Comparison of ENCODE assay signal across 10 cellular contexts in genomic region chr7:378551-379455, GRCh38.
DNase-seq lines count a peak whose midpoint lies in the region; ATAC-seq, FAIRE-seq and TF ChIP-seq lines count a peak whose summit lies in the region.
"Had no signal": no experiment of that assay in that cellular context is flagged by ENCODE, and none has a peak within 500 bp of the region (broad histone marks: within the 10 kb centered on the region; RNA-seq: fewer than 3 reads in every experiment).

No MANE protein-coding gene starts in this region.

- no TSS peak for BruUV-seq in PC-3 (replicated peaks; lab: Mats Ljungman, UMichigan)

- H4K20me1 ChIP-seq in PC-3 (ENCODE audit: low read length) = no peaks in the 10 kb centered on the region

- peak overlapping the region; percentile 56 for H3K4me2 ChIP-seq in PC-3 (ENCODE audit: low read length)

- no peaks in the 10 kb centered on the region for H3K36me3 ChIP-seq in BJ (ENCODE audit: control insufficient read depth, insufficient read depth, low read length)
- no peaks in the 10 kb centered on the region for H3K36me3 ChIP-seq in PC-3 (ENCODE audit: low read depth, low read length)
- no peaks in the 10 kb centered on the region for H3K36me3 ChIP-seq in heart right ventricle
- H3K36me3 ChIP-seq in pancreas = no peaks in the 10 kb centered on the region

- H3K27me3 ChIP-seq in BJ (ENCODE audit: control insufficient read depth, insufficient read depth, low read length) (peaks cover 4% of the 10 kb centered on the region), PC-3 (ENCODE audit: low read length) (no peaks in the 10 kb centered on the region), heart right ventricle (peaks cover 0 to 57% (median 41%) of the 10 kb centered on the region in 7 donors), pancreas (no peaks in the 10 kb centered on the region)

- H3K4me1 ChIP-seq in PC-3 (ENCODE audit: insufficient read depth, low read length) = no peaks in the 10 kb centered on the region
- H3K4me1 ChIP-seq in heart right ventricle = peaks cover 0 to 24% (median 13%) of the 10 kb centered on the region in 9 donors
- peaks cover 0 to 5% (median 0%) of the 10 kb centered on the region in 3 donors for H3K4me1 ChIP-seq in pancreas

- H3K9ac ChIP-seq in PC-3 (ENCODE audit: low read length) = no peak overlapping the region

- TF ChIP-seq CTCF in BJ (IDR thresholded peaks at IDR 0.05; ENCODE audit: insufficient read depth, low read depth, low read length) (no peak), PC-3 (conservative IDR thresholded peaks at IDR 0.05; ENCODE audit: low read depth, low read length) (no peak), heart right ventricle (IDR thresholded peaks at IDR 0.05) (no peak), pancreas (IDR thresholded peaks at IDR 0.05) (no peak)

- 77% methylated on average over 44 of the region's 44 CpGs for WGBS in heart right ventricle, 2 donors
- WGBS in pancreas, 2 donors = 86 to 87% methylated on average over 39 to 44 of the region's 44 CpGs

- ATAC-seq in PC-3 (peak; percentile 82), heart right ventricle (peak in 6 of 8 donors; percentile 6 to 31 (median 20)), pancreas (peak in 3 of 4 donors; percentile 29 to 48 (median 36)), GM21360 (IDR thresholded peaks at IDR 0.05; ENCODE audit: unreplicated experiment) (no peak)
- ATAC-seq: effector memory CD8-positive, alpha-beta T cell had no signal

- H3K9me3 ChIP-seq in PC-3 (ENCODE audit: low read length) = peaks cover 2% of the 10 kb centered on the region; the same call in 1 of the 2 replicates
- H3K9me3 ChIP-seq in heart right ventricle = peaks cover 0 to 17% (median 0%) of the 10 kb centered on the region in 11 donors
- H3K9me3 ChIP-seq in pancreas = no peaks in the 10 kb centered on the region

- H3K79me2 ChIP-seq in PC-3 (ENCODE audit: low read length) = no peaks in the 10 kb centered on the region

- peak overlapping the region; percentile 53 for H2AFZ ChIP-seq in PC-3 (ENCODE audit: low read length)

- H3F3A ChIP-seq in PC-3 (ENCODE audit: low read length, unreplicated experiment) = no peaks in the 10 kb centered on the region

- H3K9me2 ChIP-seq in PC-3 (replicated peaks; ENCODE audit: low read length) = no peaks in the 10 kb centered on the region

- DNase-seq in BJ (ENCODE audit: low read depth) (no peak), PC-3 (no peak), heart right ventricle (no peak), pancreas (peak in 5 of 6 donors; percentile 13 to 78 (median 46)), medulla oblongata (ENCODE audit: extremely low spot score) (no peak), GF-D8 (lab: John Stamatoyannopoulos, UW) (no peak), HUDEP-2 (lab: John Stamatoyannopoulos, UW; ENCODE audit: unreplicated experiment in 76 of 76) (no peak)
- DNase-seq: effector memory CD8-positive, alpha-beta T cell; NCI-H2107 had no signal

- H3K27ac ChIP-seq in PC-3 (ENCODE audit: low read length) (no peak overlapping the region), heart right ventricle (no peak overlapping the region), pancreas (no peak overlapping the region)

- POLR2A ChIA-PET in BJ (lab: Charles Lee) (no interaction called here), PC-3 (lab: Charles Lee; ENCODE audit: unreplicated experiment) (interaction anchor here (0.6 kb wide), 1 partner anchor 820 kb away, joined by 3 read pairs; no protein-coding TSS in a partner anchor)

- FAIRE-seq in pancreas (lab: Jason Lieb, UNC) = no peak

- H3K4me3 ChIP-seq in BJ (ENCODE audit: low read depth, low read length) (peak overlapping the region; percentile 16; the same call in 1 of the 2 replicates), PC-3 (ENCODE audit: low read length) (no peak overlapping the region), heart right ventricle (peak overlapping the region in 9 of 10 donors; percentile 18 to 52 (median 35)), pancreas (no peak overlapping the region)

- CTCF ChIA-PET in BJ (lab: Yijun Ruan, JAX) = no interaction called here
- CTCF ChIA-PET in PC-3 (lab: Charles Lee) = no interaction called here

- intact Hi-C loops in PC-3 (cut with micrococcal nuclease) (no loop called here), heart right ventricle (cut with DNase I) (loop anchor here in 1 of 10 donors (10.0 kb wide), 1 partner anchor 116 kb away; no protein-coding TSS in a partner anchor), pancreas (cut with DNase I) (no loop called here)

Comparison
In these comparisons a context has a peak if more than half of its experiments do, and no peak if none do; other contexts are left out.
1. DNase-seq: peak in pancreas (5 of 6); none in BJ (single experiment), PC-3 (single experiment), heart right ventricle (0 of 2), medulla oblongata (single experiment), GF-D8 (single experiment) and HUDEP-2 (0 of 76).
2. H3K4me3 ChIP-seq: peak in BJ (single experiment) and heart right ventricle (9 of 10); none in PC-3 (single experiment) and pancreas (0 of 4).